In the genomic region with DNA sequence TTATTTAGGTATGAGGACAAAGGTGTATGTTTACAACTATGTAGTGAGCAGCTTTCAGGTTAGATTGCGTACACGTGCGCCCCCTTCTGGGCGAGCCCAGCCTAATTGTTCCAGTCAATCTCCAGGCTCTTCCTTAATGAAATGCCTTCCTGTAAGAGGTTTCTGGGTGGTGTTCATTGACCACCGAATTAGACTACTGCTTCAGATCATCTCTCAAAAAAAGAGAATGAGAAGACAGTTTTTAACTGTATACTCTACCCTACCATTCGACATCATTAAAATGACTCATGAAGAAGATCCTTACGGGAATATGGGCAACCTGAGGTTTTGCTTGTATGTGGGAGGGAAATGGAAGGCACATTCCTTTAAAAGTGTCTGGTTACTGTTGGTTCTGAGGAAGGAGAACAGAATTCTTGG, we compare ENCODE assay signal across 9 cellular contexts. TPM values are rescaled to one million over a fixed set of nuclear protein-coding genes. Genes with fewer than 3 reads are reported as not detected.
DNase-seq lines count a peak whose midpoint lies in the region; ATAC-seq and TF ChIP-seq lines count a peak whose summit lies in the region.
"Had no signal": no experiment of that assay in that cellular context is flagged by ENCODE, and none has a peak within 500 bp of the region (broad histone marks: within the 10 kb centered on the region; RNA-seq: fewer than 3 reads in every experiment).

No MANE protein-coding gene starts in this region.

- H3K36me3 ChIP-seq in OCI-LY7 (ENCODE audit: insufficient read depth, low read length) = no peaks in the 10 kb centered on the region

- peak; percentile 42 for DNase-seq in D341Med (ENCODE audit: low spot score)
- DNase-seq in OCI-LY7 (ENCODE audit: low spot score) = peak; percentile 54
- peak; percentile 68 for DNase-seq in astrocyte of the hippocampus (ENCODE audit: low read depth, low spot score)
- DNase-seq in iris pigment epithelial cell (ENCODE audit: low read depth) = peak; percentile 73
- peak; percentile 43 for DNase-seq in stimulated activated CD4-positive, alpha-beta T cell treated with anti-CD3 and anti-CD28 coated beads, Interleukin-1b, Interleukin-23, amount 100 ng/mL, for 48 hours
- DNase-seq in T1000 (lab: John Stamatoyannopoulos, UW) = no peak

- H3K4me3 ChIP-seq in OCI-LY7 (ENCODE audit: low read depth, low read length, poor library complexity, severe bottlenecking) = no peak overlapping the region

- no peak overlapping the region for H3K4me2 ChIP-seq in OCI-LY7 (ENCODE audit: low read length)

- H2AFZ ChIP-seq in OCI-LY7 (ENCODE audit: low read length) = no peak overlapping the region

- H3K9me3 ChIP-seq in OCI-LY7 (ENCODE audit: low read length) = no peaks in the 10 kb centered on the region

- no TSS peak for BruUV-seq in OCI-LY7 (replicated peaks; lab: Mats Ljungman, UMichigan)

- H3K9me2 ChIP-seq in OCI-LY7 (ENCODE audit: insufficient read depth, low read length) = no peaks in the 10 kb centered on the region

- H3K79me2 ChIP-seq in OCI-LY7 (ENCODE audit: insufficient read depth, low read depth, low read length) = no peaks in the 10 kb centered on the region

- no peak overlapping the region for H3K27ac ChIP-seq in OCI-LY7 (ENCODE audit: low read depth, low read length, poor library complexity, severe bottlenecking)

- CTCF ChIA-PET in OCI-LY7 (lab: Charles Lee; ENCODE audit: unreplicated experiment) = no interaction called here

- intact Hi-C loops in OCI-LY7 (cut with micrococcal nuclease; ENCODE audit: unreplicated experiment) = loop anchor here (5.0 kb wide), 1 partner anchor 132 kb away; no protein-coding TSS in a partner anchor

- no peaks in the 10 kb centered on the region for H3K4me1 ChIP-seq in OCI-LY7 (ENCODE audit: insufficient read depth, low read length, poor library complexity, severe bottlenecking)

- TF ChIP-seq CTCF in OCI-LY7 (conservative IDR thresholded peaks at IDR 0.05; ENCODE audit: low read length) = peak; percentile 91

- POLR2A ChIA-PET in OCI-LY7 (lab: Charles Lee) = interaction anchor here (0.5 to 1.1 kb wide), 3 partner anchors 10 to 203 kb away, joined by 3 read pairs; no protein-coding TSS in a partner anchor

- ATAC-seq in GM19397 (IDR thresholded peaks at IDR 0.05; ENCODE audit: unreplicated experiment) (peak; percentile 59), HG03469 (IDR thresholded peaks at IDR 0.05; ENCODE audit: unreplicated experiment) (peak; percentile 80)

- H4K20me1 ChIP-seq in OCI-LY7 (ENCODE audit: insufficient read depth, low read length) = no peaks in the 10 kb centered on the region

RNA-seq across cellular contexts. Expression of a gene that starts 2.1 kb away (rescaled TPM):
- total RNA-seq in OCI-LY7 (2014; rRNA removed; shearing (Covaris generic)) = not detected in 2 replicates
- total RNA-seq in OCI-LY7 (2022) = not detected in 2 replicates
- total RNA-seq: T-helper 2 cell treated with Interferon-gamma antibody and Interleukin-4, amounts not matched to agents 100 ng/mL and 5 ng/mL, for 36 hours had no signal

RNA-seq across cellular contexts. Expression of a gene that starts 51.3 kb away (rescaled TPM):
- not detected in 2 replicates for total RNA-seq in OCI-LY7 (2014; rRNA removed; shearing (Covaris generic))
- not detected in 2 replicates for total RNA-seq in OCI-LY7 (2022)
- total RNA-seq: T-helper 2 cell treated with Interferon-gamma antibody and Interleukin-4, amounts not matched to agents 100 ng/mL and 5 ng/mL, for 36 hours had no signal
